8 cellular contexts compared by ENCODE assay signal in genomic region chr1:61081135-61081636, GRCh38. TPM values are rescaled to one million over a fixed set of nuclear protein-coding genes. Genes with fewer than 3 reads are reported as not detected.
DNase-seq lines count a peak whose midpoint lies in the region; ATAC-seq and TF ChIP-seq lines count a peak whose summit lies in the region.

No MANE protein-coding gene starts in this region.

- H3K27me3 ChIP-seq in right cardiac atrium (ENCODE audit: control insufficient read depth, insufficient read depth) = no peaks in the 10 kb centered on the region

- no peak for ATAC-seq in WTC11
- no peak for ATAC-seq in right cardiac atrium
- no peak for ATAC-seq in stimulated activated naive CD8-positive, alpha-beta T cell treated with anti-CD3 and anti-CD28 coated beads, Interleukin-15, amount 100 ng/mL, for 72 hours
- no peak for ATAC-seq in HG02870 (IDR thresholded peaks at IDR 0.05; ENCODE audit: unreplicated experiment)

- H3K9me3 ChIP-seq in right cardiac atrium (ENCODE audit: control insufficient read depth, low read length) = no peaks in the 10 kb centered on the region

- H3K27me3 Mint-ChIP-seq in WTC11 (ENCODE audit: low read depth) = peaks cover 66% of the 10 kb centered on the region
- peaks cover 30% of the 10 kb centered on the region for H3K27me3 Mint-ChIP-seq in stimulated activated naive CD8-positive, alpha-beta T cell treated with anti-CD3 and anti-CD28 coated beads, Interleukin-15, amount 100 ng/mL, for 72 hours

- peaks cover 8% of the 10 kb centered on the region for H3K4me1 ChIP-seq in right cardiac atrium (ENCODE audit: control insufficient read depth, insufficient read depth, low read length)

- peak overlapping the region; percentile 87 for H3K4me3 Mint-ChIP-seq in WTC11
- H3K4me3 Mint-ChIP-seq in stimulated activated naive CD8-positive, alpha-beta T cell treated with anti-CD3 and anti-CD28 coated beads, Interleukin-15, amount 100 ng/mL, for 72 hours = peak overlapping the region; percentile 84 to 85

- peak overlapping the region; percentile 3; the same call in 1 of the 2 replicates for H3K27ac Mint-ChIP-seq in WTC11
- no peak overlapping the region for H3K27ac Mint-ChIP-seq in stimulated activated naive CD8-positive, alpha-beta T cell treated with anti-CD3 and anti-CD28 coated beads, Interleukin-15, amount 100 ng/mL, for 72 hours

- intact Hi-C loops in right cardiac atrium (cut with DNase I) = loop anchor here in 3 of 4 donors (5.0 to 10.0 kb wide), 4 partner anchors 101 to 374 kb away; no protein-coding TSS in a partner anchor

- POLR2A ChIA-PET in WTC11 (lab: Charles Lee) = interaction anchor here (1.0 kb wide), 1 partner anchor 24 kb away, joined by 6 read pairs; no protein-coding TSS in a partner anchor

- no peaks in the 10 kb centered on the region for H3K9me3 Mint-ChIP-seq in WTC11
- H3K9me3 Mint-ChIP-seq in stimulated activated naive CD8-positive, alpha-beta T cell treated with anti-CD3 and anti-CD28 coated beads, Interleukin-15, amount 100 ng/mL, for 72 hours = no peaks in the 10 kb centered on the region

- WGBS in right cardiac atrium = 3% methylated on average over 6 of the region's 6 CpGs

- H3K4me1 Mint-ChIP-seq in WTC11 = peaks cover 55% of the 10 kb centered on the region
- H3K4me1 Mint-ChIP-seq in stimulated activated naive CD8-positive, alpha-beta T cell treated with anti-CD3 and anti-CD28 coated beads, Interleukin-15, amount 100 ng/mL, for 72 hours = peaks cover 56% of the 10 kb centered on the region

- H3K4me3 ChIP-seq in right cardiac atrium (ENCODE audit: low read length) = peak overlapping the region; percentile 98

- DNase-seq in DMS79 treated with DMSO at 0.1 percent for 48 hours (lab: John Stamatoyannopoulos, UW) (peak; percentile 73), DMS79 (lab: John Stamatoyannopoulos, UW) (no peak), WTC11 (ENCODE audit: low spot score) (no peak), right cardiac atrium (no peak), NCI-H526 (lab: John Stamatoyannopoulos, UW) (no peak), GF-D8 (lab: John Stamatoyannopoulos, UW) (no peak)
- no peak for DNase-seq in stimulated activated naive CD8-positive, alpha-beta T cell treated with anti-CD3 and anti-CD28 coated beads, Interleukin-15, amount 100 ng/mL, for 72 hours

- no peaks in the 10 kb centered on the region for H3K36me3 Mint-ChIP-seq in WTC11

- TF ChIP-seq CTCF in WTC11 (IDR thresholded peaks at IDR 0.05) = no peak

- H3K27ac ChIP-seq in right cardiac atrium (ENCODE audit: low read length) = peak overlapping the region; percentile 99

- CTCF ChIA-PET in WTC11 (lab: Charles Lee) = interaction anchor here (0.6 to 1.7 kb wide), 4 partner anchors 28 to 989 kb away, joined by 3 to 16 read pairs (median 4); no protein-coding TSS in a partner anchor

TF ChIP-seq in WTC11, 78 proteins besides CTCF, POLR2A, EP300 and RAD21 (continues in another document):
- TF ChIP-seq NFATC4 (CRISPR knock-in tag; IDR thresholded peaks at IDR 0.05) (no peak), ZNF219 (CRISPR knock-in tag; IDR thresholded peaks at IDR 0.05; ENCODE audit: borderline replicate concordance) (no peak), PRDM15 (CRISPR knock-in tag; IDR thresholded peaks at IDR 0.05) (no peak), E2F4 (CRISPR knock-in tag; IDR thresholded peaks at IDR 0.05; ENCODE audit: borderline replicate concordance, low read depth) (no peak), NR3C1 (CRISPR knock-in tag; conservative IDR thresholded peaks at IDR 0.05; ENCODE audit: low read depth) (no peak), TCF7 (CRISPR knock-in tag; IDR thresholded peaks at IDR 0.05; ENCODE audit: low read depth) (no peak), ZNF416 (CRISPR knock-in tag; IDR thresholded peaks at IDR 0.05) (no peak), RORB (CRISPR knock-in tag; IDR thresholded peaks at IDR 0.05) (no peak), NR2C2 (CRISPR knock-in tag; IDR thresholded peaks at IDR 0.05) (no peak), GTF2I (CRISPR knock-in tag; conservative IDR thresholded peaks at IDR 0.05) (no peak), ZNF423 (CRISPR knock-in tag; IDR thresholded peaks at IDR 0.05) (no peak), JAZF1 (CRISPR knock-in tag; IDR thresholded peaks at IDR 0.05) (no peak), FOXP1 (CRISPR knock-in tag; IDR thresholded peaks at IDR 0.05; ENCODE audit: borderline replicate concordance) (no peak), TEAD1 (CRISPR knock-in tag; IDR thresholded peaks at IDR 0.05) (no peak), ZNF671 (CRISPR knock-in tag; IDR thresholded peaks at IDR 0.05) (no peak), NFYB (CRISPR knock-in tag; conservative IDR thresholded peaks at IDR 0.05; ENCODE audit: low read depth) (no peak), HMGA2 (CRISPR knock-in tag; IDR thresholded peaks at IDR 0.05) (no peak), CDX4 (CRISPR knock-in tag; IDR thresholded peaks at IDR 0.05; ENCODE audit: borderline replicate concordance) (no peak)
- TF ChIP-seq, protein P1, sequence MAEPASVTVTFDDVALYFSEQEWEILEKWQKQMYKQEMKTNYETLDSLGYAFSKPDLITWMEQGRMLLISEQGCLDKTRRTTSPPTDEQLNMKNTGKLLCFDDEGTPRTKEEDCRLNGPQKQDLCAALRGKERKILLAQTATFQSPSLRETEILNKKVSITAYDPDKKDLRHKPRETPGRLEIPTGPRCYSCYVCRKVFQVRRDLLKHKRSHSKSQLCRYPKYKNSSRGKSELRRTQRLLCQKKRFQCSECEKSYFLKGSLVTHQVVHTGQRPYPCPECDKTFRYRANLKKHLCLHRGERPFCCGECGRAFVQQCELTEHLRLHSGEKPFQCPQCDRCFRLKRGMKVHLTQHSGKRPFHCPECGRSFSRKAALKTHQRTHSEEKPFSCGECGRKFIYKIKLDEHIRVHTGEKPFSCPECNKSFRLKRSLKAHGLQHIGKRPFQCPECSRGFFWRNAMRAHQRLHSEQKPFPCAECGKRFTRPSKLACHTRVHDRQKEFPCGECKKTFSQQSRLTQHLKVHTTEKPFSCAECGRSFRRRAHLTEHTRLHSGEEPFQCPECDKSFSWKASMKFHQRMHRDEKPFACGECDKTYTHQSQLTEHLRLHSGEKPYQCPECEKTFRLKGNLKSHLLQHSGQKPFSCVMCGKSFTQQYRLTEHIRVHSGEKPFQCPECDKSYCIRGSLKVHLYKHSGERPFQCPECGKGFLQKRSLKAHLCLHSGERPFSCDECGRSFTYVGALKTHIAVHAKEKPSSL (CRISPR knock-in tag; conservative IDR thresholded peaks at IDR 0.05) = no peak

RNA-seq across cellular contexts. Expression of gene NFIA, which starts 1.2 kb away (rescaled TPM):
- total RNA-seq in WTC11 (2021) (7.3 to 16.7 TPM (median 8.6 TPM) in 3 replicates), right cardiac atrium (100 to 1,000 TPM; 108 to 127 (median 113) TPM)
- polyA plus RNA-seq in right cardiac atrium = 15.9 TPM
